26 cellular contexts compared by ENCODE assay signal in the genomic region with DNA sequence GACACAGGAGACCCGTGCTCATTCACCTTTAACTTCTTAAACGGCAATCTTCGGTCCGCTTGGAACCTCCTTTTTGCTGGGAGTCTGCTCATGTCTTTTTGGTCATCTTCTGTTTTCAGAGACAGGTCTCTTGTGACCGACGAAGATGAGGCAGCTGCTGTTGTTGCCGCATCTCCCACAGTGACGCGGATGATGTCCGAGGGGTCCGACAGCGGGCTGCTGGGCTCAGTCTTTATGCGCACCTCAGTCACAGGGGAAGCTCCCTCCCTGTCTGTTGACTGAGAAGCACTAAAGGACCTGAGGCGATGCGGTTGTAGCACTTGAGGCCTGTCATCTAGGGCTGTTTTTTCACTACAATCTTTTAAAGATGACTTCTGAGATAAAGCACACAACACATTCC.
"Had no signal": no experiment of that assay in that cellular context is flagged by ENCODE, and none has a peak within 500 bp of the region (broad histone marks: within the 10 kb centered on the region; RNA-seq: fewer than 3 reads in every experiment).

No MANE protein-coding gene starts in this region.

- H3K4me3 ChIP-seq: heart left ventricle, left lung, lower lobe of right lung, mucosa of descending colon, pancreas, prostate gland, skin epidermis, testis, thyroid gland, transverse colon, uterus had no signal

- H3K9me3 ChIP-seq: lower lobe of right lung, mucosa of descending colon, pancreas, prostate gland, testis, thyroid gland, transverse colon, uterus had no signal

- ATAC-seq: heart left ventricle; left colon; left lung; lower lobe of right lung; mucosa of descending colon; naive thymus-derived CD4-positive, alpha-beta T cell; natural killer cell treated with Interleukin-12 subunit alpha and Interleukin-12 subunit beta and Interleukin-15 and Interleukin-18, amount 100 ng/mL, for 72 hours; pancreas; right cardiac atrium; sciatic nerve; stimulated activated effector memory CD8-positive, alpha-beta T cell treated with anti-CD3 and anti-CD28 coated beads, Interleukin-12 subunit alpha, Interleukin-12 subunit beta, amount 100 ng/mL, for 72 hours had no signal

- DNase-seq: heart left ventricle; hypothalamus; immature natural killer cell; kidney; left colon; left lung; lower lobe of right lung; midbrain; mucosa of descending colon; naive thymus-derived CD4-positive, alpha-beta T cell; pancreas; retina; right cardiac atrium; stimulated activated CD4-positive, alpha-beta T cell treated with anti-CD3 and anti-CD28 coated beads, Interleukin-12 subunit alpha, Interleukin-12 subunit beta, amount 100 ng/mL, for 4 hours; stimulated activated CD4-positive, alpha-beta T cell treated with anti-CD3 and anti-CD28 coated beads, Interleukin-4, amount 100 ng/mL, for 24 hours; stimulated activated naive CD4-positive, alpha-beta T cell; testis; thyroid gland; transverse colon; uterus had no signal

- H3K36me3 ChIP-seq: prostate gland, uterus had no signal

- H3K4me1 ChIP-seq: left lung, lower lobe of right lung, pancreas, prostate gland, testis, transverse colon, uterus had no signal

- H3K27ac ChIP-seq: heart left ventricle, left lung, lower lobe of right lung, pancreas, prostate gland, testis, thyroid gland had no signal

- FAIRE-seq: islet of Langerhans, kidney, pancreas had no signal

- H3K27me3 ChIP-seq: heart left ventricle, left lung, pancreas, testis, thyroid gland, transverse colon, uterus had no signal
